In the genomic region with DNA sequence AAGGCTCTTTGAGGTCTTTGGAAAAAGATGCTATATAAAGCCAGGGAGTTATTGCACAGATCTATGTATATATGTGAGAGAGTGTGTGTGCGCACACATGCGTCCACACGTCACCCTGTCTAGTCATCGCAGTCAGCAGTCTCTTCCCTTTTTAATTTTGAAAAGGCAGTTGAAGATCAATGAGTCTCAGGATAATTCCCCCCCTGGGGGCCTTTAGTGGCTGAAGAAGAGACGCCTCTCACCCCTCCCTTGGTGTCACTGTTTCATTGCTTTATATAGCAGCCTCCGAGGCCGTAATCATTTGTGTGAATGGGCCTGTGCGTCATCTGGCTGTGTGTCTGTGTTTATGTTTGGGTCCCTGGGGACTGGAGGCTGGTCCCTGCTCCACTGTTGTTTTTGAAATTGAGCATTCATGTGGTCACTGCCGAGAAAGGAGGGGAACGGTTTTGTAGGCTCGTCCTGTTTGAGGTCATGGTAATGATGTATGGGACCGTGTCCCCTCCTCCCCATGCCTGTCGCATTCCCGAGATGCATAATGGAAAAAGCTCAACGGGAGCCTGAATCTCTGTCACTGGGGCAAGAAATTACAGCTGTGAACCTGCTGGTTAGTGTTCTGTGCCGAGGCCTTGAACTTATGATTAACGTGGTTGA, we compare ENCODE assay signal across 1 cellular context.
TF ChIP-seq lines count a peak whose summit lies in the region.

No MANE protein-coding gene starts in this region.

TF ChIP-seq in GM12878, 131 proteins besides CTCF, POLR2A, EP300 and RAD21 (continued from another document):
- TF ChIP-seq, protein P1, sequence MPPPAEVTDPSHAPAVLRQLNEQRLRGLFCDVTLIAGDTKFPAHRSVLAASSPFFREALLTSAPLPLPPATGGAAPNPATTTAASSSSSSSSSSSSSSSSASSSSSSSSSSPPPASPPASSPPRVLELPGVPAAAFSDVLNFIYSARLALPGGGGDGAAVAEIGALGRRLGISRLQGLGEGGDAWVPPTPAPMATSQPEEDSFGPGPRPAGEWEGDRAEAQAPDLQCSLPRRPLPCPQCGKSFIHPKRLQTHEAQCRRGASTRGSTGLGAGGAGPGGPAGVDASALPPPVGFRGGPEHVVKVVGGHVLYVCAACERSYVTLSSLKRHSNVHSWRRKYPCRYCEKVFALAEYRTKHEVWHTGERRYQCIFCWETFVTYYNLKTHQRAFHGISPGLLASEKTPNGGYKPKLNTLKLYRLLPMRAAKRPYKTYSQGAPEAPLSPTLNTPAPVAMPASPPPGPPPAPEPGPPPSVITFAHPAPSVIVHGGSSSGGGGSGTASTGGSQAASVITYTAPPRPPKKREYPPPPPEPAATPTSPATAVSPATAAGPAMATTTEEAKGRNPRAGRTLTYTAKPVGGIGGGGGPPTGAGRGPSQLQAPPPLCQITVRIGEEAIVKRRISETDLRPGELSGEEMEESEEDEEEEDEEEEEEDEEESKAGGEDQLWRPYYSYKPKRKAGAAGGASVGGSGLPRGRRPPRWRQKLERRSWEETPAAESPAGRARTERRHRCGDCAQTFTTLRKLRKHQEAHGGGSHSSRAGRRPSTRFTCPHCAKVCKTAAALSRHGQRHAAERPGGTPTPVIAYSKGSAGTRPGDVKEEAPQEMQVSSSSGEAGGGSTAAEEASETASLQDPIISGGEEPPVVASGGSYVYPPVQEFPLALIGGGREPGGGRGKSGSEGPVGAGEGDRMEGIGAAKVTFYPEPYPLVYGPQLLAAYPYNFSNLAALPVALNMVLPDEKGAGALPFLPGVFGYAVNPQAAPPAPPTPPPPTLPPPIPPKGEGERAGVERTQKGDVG (CRISPR knock-in tag; IDR thresholded peaks at IDR 0.05): no peak
- TF ChIP-seq ZBED1 (IDR thresholded peaks at IDR 0.05; ENCODE audit: borderline replicate concordance) (no peak), EED (IDR thresholded peaks at IDR 0.05; ENCODE audit: low read depth) (no peak), PAX8 (IDR thresholded peaks at IDR 0.05) (no peak), KAT2A (conservative IDR thresholded peaks at IDR 0.05; ENCODE audit: control insufficient read depth, low read depth, low read length) (no peak), SREBF1 (IDR thresholded peaks at IDR 0.05; ENCODE audit: low read length) (no peak), MYB (IDR thresholded peaks at IDR 0.05; ENCODE audit: borderline replicate concordance, low read depth, low read length) (no peak), CEBPB (IDR thresholded peaks at IDR 0.05; ENCODE audit: borderline replicate concordance in 1 of 2, low read depth in 2 of 2, low read length in 2 of 2) (no peak), SRF (IDR thresholded peaks at IDR 0.05; ENCODE audit: low read depth in 2 of 2, low read length in 2 of 2) (no peak)
- TF ChIP-seq, protein P2, sequence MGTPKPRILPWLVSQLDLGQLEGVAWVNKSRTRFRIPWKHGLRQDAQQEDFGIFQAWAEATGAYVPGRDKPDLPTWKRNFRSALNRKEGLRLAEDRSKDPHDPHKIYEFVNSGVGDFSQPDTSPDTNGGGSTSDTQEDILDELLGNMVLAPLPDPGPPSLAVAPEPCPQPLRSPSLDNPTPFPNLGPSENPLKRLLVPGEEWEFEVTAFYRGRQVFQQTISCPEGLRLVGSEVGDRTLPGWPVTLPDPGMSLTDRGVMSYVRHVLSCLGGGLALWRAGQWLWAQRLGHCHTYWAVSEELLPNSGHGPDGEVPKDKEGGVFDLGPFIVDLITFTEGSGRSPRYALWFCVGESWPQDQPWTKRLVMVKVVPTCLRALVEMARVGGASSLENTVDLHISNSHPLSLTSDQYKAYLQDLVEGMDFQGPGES (IDR thresholded peaks at IDR 0.05): no peak
- TF ChIP-seq, protein P3, sequence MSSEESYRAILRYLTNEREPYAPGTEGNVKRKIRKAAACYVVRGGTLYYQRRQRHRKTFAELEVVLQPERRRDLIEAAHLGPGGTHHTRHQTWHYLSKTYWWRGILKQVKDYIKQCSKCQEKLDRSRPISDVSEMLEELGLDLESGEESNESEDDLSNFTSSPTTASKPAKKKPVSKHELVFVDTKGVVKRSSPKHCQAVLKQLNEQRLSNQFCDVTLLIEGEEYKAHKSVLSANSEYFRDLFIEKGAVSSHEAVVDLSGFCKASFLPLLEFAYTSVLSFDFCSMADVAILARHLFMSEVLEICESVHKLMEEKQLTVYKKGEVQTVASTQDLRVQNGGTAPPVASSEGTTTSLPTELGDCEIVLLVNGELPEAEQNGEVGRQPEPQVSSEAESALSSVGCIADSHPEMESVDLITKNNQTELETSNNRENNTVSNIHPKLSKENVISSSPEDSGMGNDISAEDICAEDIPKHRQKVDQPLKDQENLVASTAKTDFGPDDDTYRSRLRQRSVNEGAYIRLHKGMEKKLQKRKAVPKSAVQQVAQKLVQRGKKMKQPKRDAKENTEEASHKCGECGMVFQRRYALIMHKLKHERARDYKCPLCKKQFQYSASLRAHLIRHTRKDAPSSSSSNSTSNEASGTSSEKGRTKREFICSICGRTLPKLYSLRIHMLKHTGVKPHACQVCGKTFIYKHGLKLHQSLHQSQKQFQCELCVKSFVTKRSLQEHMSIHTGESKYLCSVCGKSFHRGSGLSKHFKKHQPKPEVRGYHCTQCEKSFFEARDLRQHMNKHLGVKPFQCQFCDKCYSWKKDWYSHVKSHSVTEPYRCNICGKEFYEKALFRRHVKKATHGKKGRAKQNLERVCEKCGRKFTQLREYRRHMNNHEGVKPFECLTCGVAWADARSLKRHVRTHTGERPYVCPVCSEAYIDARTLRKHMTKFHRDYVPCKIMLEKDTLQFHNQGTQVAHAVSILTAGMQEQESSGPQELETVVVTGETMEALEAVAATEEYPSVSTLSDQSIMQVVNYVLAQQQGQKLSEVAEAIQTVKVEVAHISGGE (CRISPR knock-in tag; IDR thresholded peaks at IDR 0.05): no peak
- TF ChIP-seq, protein P4, sequence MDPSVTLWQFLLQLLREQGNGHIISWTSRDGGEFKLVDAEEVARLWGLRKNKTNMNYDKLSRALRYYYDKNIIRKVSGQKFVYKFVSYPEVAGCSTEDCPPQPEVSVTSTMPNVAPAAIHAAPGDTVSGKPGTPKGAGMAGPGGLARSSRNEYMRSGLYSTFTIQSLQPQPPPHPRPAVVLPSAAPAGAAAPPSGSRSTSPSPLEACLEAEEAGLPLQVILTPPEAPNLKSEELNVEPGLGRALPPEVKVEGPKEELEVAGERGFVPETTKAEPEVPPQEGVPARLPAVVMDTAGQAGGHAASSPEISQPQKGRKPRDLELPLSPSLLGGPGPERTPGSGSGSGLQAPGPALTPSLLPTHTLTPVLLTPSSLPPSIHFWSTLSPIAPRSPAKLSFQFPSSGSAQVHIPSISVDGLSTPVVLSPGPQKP (IDR thresholded peaks at IDR 0.05; ENCODE audit: low read depth, low read length): no peak
- TF ChIP-seq, protein P5, sequence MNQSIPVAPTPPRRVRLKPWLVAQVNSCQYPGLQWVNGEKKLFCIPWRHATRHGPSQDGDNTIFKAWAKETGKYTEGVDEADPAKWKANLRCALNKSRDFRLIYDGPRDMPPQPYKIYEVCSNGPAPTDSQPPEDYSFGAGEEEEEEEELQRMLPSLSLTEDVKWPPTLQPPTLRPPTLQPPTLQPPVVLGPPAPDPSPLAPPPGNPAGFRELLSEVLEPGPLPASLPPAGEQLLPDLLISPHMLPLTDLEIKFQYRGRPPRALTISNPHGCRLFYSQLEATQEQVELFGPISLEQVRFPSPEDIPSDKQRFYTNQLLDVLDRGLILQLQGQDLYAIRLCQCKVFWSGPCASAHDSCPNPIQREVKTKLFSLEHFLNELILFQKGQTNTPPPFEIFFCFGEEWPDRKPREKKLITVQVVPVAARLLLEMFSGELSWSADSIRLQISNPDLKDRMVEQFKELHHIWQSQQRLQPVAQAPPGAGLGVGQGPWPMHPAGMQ (IDR thresholded peaks at IDR 0.05; ENCODE audit: borderline replicate concordance): no peak
- TF ChIP-seq, protein P6, sequence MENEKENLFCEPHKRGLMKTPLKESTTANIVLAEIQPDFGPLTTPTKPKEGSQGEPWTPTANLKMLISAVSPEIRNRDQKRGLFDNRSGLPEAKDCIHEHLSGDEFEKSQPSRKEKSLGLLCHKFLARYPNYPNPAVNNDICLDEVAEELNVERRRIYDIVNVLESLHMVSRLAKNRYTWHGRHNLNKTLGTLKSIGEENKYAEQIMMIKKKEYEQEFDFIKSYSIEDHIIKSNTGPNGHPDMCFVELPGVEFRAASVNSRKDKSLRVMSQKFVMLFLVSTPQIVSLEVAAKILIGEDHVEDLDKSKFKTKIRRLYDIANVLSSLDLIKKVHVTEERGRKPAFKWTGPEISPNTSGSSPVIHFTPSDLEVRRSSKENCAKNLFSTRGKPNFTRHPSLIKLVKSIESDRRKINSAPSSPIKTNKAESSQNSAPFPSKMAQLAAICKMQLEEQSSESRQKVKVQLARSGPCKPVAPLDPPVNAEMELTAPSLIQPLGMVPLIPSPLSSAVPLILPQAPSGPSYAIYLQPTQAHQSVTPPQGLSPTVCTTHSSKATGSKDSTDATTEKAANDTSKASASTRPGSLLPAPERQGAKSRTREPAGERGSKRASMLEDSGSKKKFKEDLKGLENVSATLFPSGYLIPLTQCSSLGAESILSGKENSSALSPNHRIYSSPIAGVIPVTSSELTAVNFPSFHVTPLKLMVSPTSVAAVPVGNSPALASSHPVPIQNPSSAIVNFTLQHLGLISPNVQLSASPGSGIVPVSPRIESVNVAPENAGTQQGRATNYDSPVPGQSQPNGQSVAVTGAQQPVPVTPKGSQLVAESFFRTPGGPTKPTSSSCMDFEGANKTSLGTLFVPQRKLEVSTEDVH (IDR thresholded peaks at IDR 0.05; ENCODE audit: low read depth, partially characterized antibody): no peak
- TF ChIP-seq, protein P7, sequence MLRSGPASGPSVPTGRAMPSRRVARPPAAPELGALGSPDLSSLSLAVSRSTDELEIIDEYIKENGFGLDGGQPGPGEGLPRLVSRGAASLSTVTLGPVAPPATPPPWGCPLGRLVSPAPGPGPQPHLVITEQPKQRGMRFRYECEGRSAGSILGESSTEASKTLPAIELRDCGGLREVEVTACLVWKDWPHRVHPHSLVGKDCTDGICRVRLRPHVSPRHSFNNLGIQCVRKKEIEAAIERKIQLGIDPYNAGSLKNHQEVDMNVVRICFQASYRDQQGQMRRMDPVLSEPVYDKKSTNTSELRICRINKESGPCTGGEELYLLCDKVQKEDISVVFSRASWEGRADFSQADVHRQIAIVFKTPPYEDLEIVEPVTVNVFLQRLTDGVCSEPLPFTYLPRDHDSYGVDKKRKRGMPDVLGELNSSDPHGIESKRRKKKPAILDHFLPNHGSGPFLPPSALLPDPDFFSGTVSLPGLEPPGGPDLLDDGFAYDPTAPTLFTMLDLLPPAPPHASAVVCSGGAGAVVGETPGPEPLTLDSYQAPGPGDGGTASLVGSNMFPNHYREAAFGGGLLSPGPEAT (IDR thresholded peaks at IDR 0.05; ENCODE audit: low read depth): no peak
- TF ChIP-seq, protein P8, sequence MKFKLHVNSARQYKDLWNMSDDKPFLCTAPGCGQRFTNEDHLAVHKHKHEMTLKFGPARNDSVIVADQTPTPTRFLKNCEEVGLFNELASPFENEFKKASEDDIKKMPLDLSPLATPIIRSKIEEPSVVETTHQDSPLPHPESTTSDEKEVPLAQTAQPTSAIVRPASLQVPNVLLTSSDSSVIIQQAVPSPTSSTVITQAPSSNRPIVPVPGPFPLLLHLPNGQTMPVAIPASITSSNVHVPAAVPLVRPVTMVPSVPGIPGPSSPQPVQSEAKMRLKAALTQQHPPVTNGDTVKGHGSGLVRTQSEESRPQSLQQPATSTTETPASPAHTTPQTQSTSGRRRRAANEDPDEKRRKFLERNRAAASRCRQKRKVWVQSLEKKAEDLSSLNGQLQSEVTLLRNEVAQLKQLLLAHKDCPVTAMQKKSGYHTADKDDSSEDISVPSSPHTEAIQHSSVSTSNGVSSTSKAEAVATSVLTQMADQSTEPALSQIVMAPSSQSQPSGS (IDR thresholded peaks at IDR 0.05; ENCODE audit: low read length): no peak
